ENCODE assay signal across 36 cellular contexts in the genomic region with DNA sequence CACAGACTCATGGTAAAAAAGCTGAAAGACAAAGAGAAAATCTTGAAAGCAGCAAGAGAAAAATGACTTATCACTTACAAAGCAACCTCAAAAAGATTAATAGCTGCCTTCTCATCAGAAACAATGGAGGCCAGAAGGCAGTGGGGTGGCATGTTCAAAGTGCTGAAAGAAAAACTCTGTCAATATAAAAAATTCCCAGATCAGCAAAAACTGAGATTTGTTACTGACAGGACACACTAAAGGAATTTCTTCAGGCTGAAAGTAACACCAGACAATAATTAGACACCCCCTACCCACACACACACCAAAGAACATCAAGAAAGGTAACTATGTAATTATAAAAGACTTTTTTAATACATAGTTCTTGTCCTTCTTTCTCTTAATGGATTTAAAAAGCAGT.
"Had no signal": no experiment of that assay in that cellular context is flagged by ENCODE, and none has a peak within 500 bp of the region (broad histone marks: within the 10 kb centered on the region; RNA-seq: fewer than 3 reads in every experiment).

No MANE protein-coding gene starts in this region.

- H3K27ac ChIP-seq: adrenal gland, body of pancreas, brain microvascular endothelial cell, breast epithelium, VCaP had no signal

- ATAC-seq: activated CD8-positive, alpha-beta T cell treated with anti-CD3 and anti-CD28 coated beads for 36 hours; activated naive CD4-positive, alpha-beta T cell treated with anti-CD3 and anti-CD28 coated beads, Interleukin-2, amount 50 U/mL, for 72 hours; activated T-cell treated with anti-CD3 and anti-CD28 coated beads, Interleukin-2, amount 50 U/mL, for 4 hours; activated T-cell treated with anti-CD3 and anti-CD28 coated beads, Interleukin-2, amount 50 U/mL, for 72 hours; activated T-helper 17 cell treated with anti-CD3 and anti-CD28 coated beads, Interleukin-2, amount 50 U/mL, for 72 hours; body of pancreas had no signal

- H3K27me3 ChIP-seq: adrenal gland, body of pancreas, brain microvascular endothelial cell, breast epithelium had no signal

- H3K4me3 ChIP-seq: adrenal gland, body of pancreas, breast epithelium had no signal

- H3K27ac Mint-ChIP-seq: activated B cell treated with CpG ODN at 0.5 μM for 24 hours; activated CD4-positive, alpha-beta memory T cell treated with anti-CD3 and anti-CD28 coated beads for 36 hours; activated CD4-positive, alpha-beta T cell treated with anti-CD3 and anti-CD28 coated beads, Interleukin-2, amount 10 ng/mL, durations not matched to agents 24 days and 14 days; activated CD8-positive, alpha-beta T cell treated with anti-CD3 and anti-CD28 coated beads for 36 hours; activated naive CD4-positive, alpha-beta T cell treated with anti-CD3 and anti-CD28 coated beads for 36 hours; activated naive CD4-positive, alpha-beta T cell treated with anti-CD3 and anti-CD28 coated beads, Interleukin-2, amount 50 U/mL, for 72 hours; activated naive CD8-positive, alpha-beta T cell treated with anti-CD3 and anti-CD28 coated beads for 36 hours; activated T-cell treated with anti-CD3 and anti-CD28 coated beads, Interleukin-2, amount 50 U/mL, for 72 hours; activated T-helper 1 cell treated with anti-CD3 and anti-CD28 coated beads, Interleukin-12 subunit alpha, Interleukin-12 subunit beta, Interleukin-2, Interleukin-4 antibody, amounts not matched to agents 30 ng/mL and 10 ng/mL and 1 ng/mL, durations not matched to agents 14 hours and 24 hours and 36 hours; activated T-helper 17 cell treated with anti-CD3 and anti-CD28 coated beads, Interleukin-2, amount 50 U/mL, for 72 hours; T-helper 1 cell treated with Interleukin-12 subunit alpha and Interleukin-12 subunit beta and Interleukin-4 antibody, amounts not matched to agents 30 μg/mL and 1 μg/mL, for 36 hours; T-helper 2 cell treated with Interferon-gamma antibody and Interleukin-4, amounts not matched to agents 5 μg/mL and 100 μg/mL, for 36 hours had no signal

- FAIRE-seq: astrocyte, TTC549 had no signal

- H3K36me3 ChIP-seq: adrenal gland, brain microvascular endothelial cell, breast epithelium had no signal

- H3K4me1 ChIP-seq: adrenal gland, breast epithelium had no signal

- H3K9me3 Mint-ChIP-seq: activated B cell treated with CpG ODN at 0.5 μM for 24 hours; activated CD4-positive, alpha-beta memory T cell treated with anti-CD3 and anti-CD28 coated beads for 36 hours; activated CD4-positive, alpha-beta T cell treated with anti-CD3 and anti-CD28 coated beads, Interleukin-2, amount 10 ng/mL, durations not matched to agents 24 days and 14 days; activated CD8-positive, alpha-beta T cell treated with anti-CD3 and anti-CD28 coated beads for 36 hours; activated naive CD4-positive, alpha-beta T cell treated with anti-CD3 and anti-CD28 coated beads for 36 hours; activated naive CD4-positive, alpha-beta T cell treated with anti-CD3 and anti-CD28 coated beads, Interleukin-2, amount 50 U/mL, for 72 hours; activated naive CD8-positive, alpha-beta T cell treated with anti-CD3 and anti-CD28 coated beads for 36 hours; activated T-cell treated with anti-CD3 and anti-CD28 coated beads, Interleukin-2, amount 50 U/mL, for 4 hours; activated T-cell treated with anti-CD3 and anti-CD28 coated beads, Interleukin-2, amount 50 U/mL, for 72 hours; activated T-helper 1 cell treated with anti-CD3 and anti-CD28 coated beads, Interleukin-12 subunit alpha, Interleukin-12 subunit beta, Interleukin-2, Interleukin-4 antibody, amounts not matched to agents 30 ng/mL and 10 ng/mL and 1 ng/mL, durations not matched to agents 14 hours and 24 hours and 36 hours; activated T-helper 17 cell treated with anti-CD3 and anti-CD28 coated beads, Interleukin-2, amount 50 U/mL, for 72 hours; T-helper 1 cell treated with Interleukin-12 subunit alpha and Interleukin-12 subunit beta and Interleukin-4 antibody, amounts not matched to agents 30 μg/mL and 1 μg/mL, for 36 hours; T-helper 2 cell treated with Interferon-gamma antibody and Interleukin-4, amounts not matched to agents 5 μg/mL and 100 μg/mL, for 36 hours had no signal

- H3K4me1 Mint-ChIP-seq: activated B cell treated with CpG ODN at 0.5 μM for 24 hours; activated CD4-positive, alpha-beta T cell treated with anti-CD3 and anti-CD28 coated beads, Interleukin-2, amount 10 ng/mL, durations not matched to agents 24 days and 14 days; activated naive CD8-positive, alpha-beta T cell treated with anti-CD3 and anti-CD28 coated beads for 36 hours; activated T-helper 17 cell treated with anti-CD3 and anti-CD28 coated beads, Interleukin-2, amount 50 U/mL, for 72 hours had no signal

- H3K9me3 ChIP-seq: adrenal gland, body of pancreas, breast epithelium had no signal

- H3K4me3 Mint-ChIP-seq: activated B cell treated with CpG ODN at 0.5 μM for 24 hours; activated CD4-positive, alpha-beta memory T cell treated with anti-CD3 and anti-CD28 coated beads for 36 hours; activated CD4-positive, alpha-beta T cell treated with anti-CD3 and anti-CD28 coated beads, Interleukin-2, amount 10 ng/mL, durations not matched to agents 24 days and 14 days; activated CD8-positive, alpha-beta T cell treated with anti-CD3 and anti-CD28 coated beads for 36 hours; activated naive CD4-positive, alpha-beta T cell treated with anti-CD3 and anti-CD28 coated beads for 36 hours; activated naive CD8-positive, alpha-beta T cell treated with anti-CD3 and anti-CD28 coated beads for 36 hours; activated T-cell treated with anti-CD3 and anti-CD28 coated beads, Interleukin-2, amount 50 U/mL, for 4 hours; activated T-cell treated with anti-CD3 and anti-CD28 coated beads, Interleukin-2, amount 50 U/mL, for 72 hours; activated T-helper 1 cell treated with anti-CD3 and anti-CD28 coated beads, Interleukin-12 subunit alpha, Interleukin-12 subunit beta, Interleukin-2, Interleukin-4 antibody, amounts not matched to agents 30 ng/mL and 10 ng/mL and 1 ng/mL, durations not matched to agents 14 hours and 24 hours and 36 hours; activated T-helper 17 cell treated with anti-CD3 and anti-CD28 coated beads, Interleukin-2, amount 50 U/mL, for 72 hours; T-helper 1 cell treated with Interleukin-12 subunit alpha and Interleukin-12 subunit beta and Interleukin-4 antibody, amounts not matched to agents 30 μg/mL and 1 μg/mL, for 36 hours; T-helper 2 cell treated with Interferon-gamma antibody and Interleukin-4, amounts not matched to agents 5 μg/mL and 100 μg/mL, for 36 hours had no signal

- H3K36me3 Mint-ChIP-seq: activated CD4-positive, alpha-beta memory T cell treated with anti-CD3 and anti-CD28 coated beads for 36 hours; activated naive CD4-positive, alpha-beta T cell treated with anti-CD3 and anti-CD28 coated beads, Interleukin-2, amount 50 U/mL, for 72 hours; activated naive CD8-positive, alpha-beta T cell treated with anti-CD3 and anti-CD28 coated beads for 36 hours had no signal

- DNase-seq: activated B cell treated with CpG ODN at 0.5 μM for 24 hours; activated CD4-positive, alpha-beta memory T cell treated with anti-CD3 and anti-CD28 coated beads for 36 hours; activated CD4-positive, alpha-beta T cell treated with anti-CD3 and anti-CD28 coated beads for 4 hours; activated CD4-positive, alpha-beta T cell treated with anti-CD3 and anti-CD28 coated beads, Interleukin-2, amount 10 ng/mL, durations not matched to agents 24 days and 14 days; activated CD4-positive, alpha-beta T cell treated with anti-CD3 and anti-CD28 coated beads, Interleukin-2, amount 50 U/mL, for 1 hour; activated CD4-positive, alpha-beta T cell treated with anti-CD3 and anti-CD28 coated beads, Interleukin-2, amount 50 U/mL, for 4 hours; activated CD4-positive, CD25-positive, alpha-beta regulatory T cell treated with anti-CD3 and anti-CD28 coated beads, Interleukin-2, amount 50 U/mL, for 72 hours; activated CD8-positive, alpha-beta memory T cell treated with anti-CD3 and anti-CD28 coated beads, Interleukin-2, amount 50 U/mL, for 4 hours; activated CD8-positive, alpha-beta T cell treated with anti-CD3 and anti-CD28 coated beads for 36 hours; activated effector memory CD4-positive, alpha-beta T cell treated with anti-CD3 and anti-CD28 coated beads, Interleukin-2, amount 50 U/mL, for 16 hours; activated gamma-delta T cell treated with Interleukin-2 at 50 U/mL for 16 hours; activated naive CD4-positive, alpha-beta T cell; activated naive CD4-positive, alpha-beta T cell treated with anti-CD3 and anti-CD28 coated beads for 36 hours; activated naive CD4-positive, alpha-beta T cell treated with anti-CD3 and anti-CD28 coated beads, Interleukin-2, amount 50 U/mL, for 16 hours; activated naive CD8-positive, alpha-beta T cell treated with anti-CD3 and anti-CD28 coated beads for 36 hours; activated T-cell treated with anti-CD3 and anti-CD28 coated beads for 4 hours; activated T-cell treated with anti-CD3 and anti-CD28 coated beads, Interleukin-2, amount 50 U/mL, for 1 hour; activated T-cell treated with anti-CD3 and anti-CD28 coated beads, Interleukin-2, amount 50 U/mL, for 4 hours; activated T-cell treated with anti-CD3 and anti-CD28 coated beads, Interleukin-2, amount 50 U/mL, for 72 hours; adrenal gland; amniotic stem cell; aorta; body of pancreas; brain microvascular endothelial cell; central memory CD4-positive, alpha-beta T cell; T-helper 2 cell; T-helper 9 cell had no signal
